ENCODE assay signal across 22 cellular contexts in the genomic region with DNA sequence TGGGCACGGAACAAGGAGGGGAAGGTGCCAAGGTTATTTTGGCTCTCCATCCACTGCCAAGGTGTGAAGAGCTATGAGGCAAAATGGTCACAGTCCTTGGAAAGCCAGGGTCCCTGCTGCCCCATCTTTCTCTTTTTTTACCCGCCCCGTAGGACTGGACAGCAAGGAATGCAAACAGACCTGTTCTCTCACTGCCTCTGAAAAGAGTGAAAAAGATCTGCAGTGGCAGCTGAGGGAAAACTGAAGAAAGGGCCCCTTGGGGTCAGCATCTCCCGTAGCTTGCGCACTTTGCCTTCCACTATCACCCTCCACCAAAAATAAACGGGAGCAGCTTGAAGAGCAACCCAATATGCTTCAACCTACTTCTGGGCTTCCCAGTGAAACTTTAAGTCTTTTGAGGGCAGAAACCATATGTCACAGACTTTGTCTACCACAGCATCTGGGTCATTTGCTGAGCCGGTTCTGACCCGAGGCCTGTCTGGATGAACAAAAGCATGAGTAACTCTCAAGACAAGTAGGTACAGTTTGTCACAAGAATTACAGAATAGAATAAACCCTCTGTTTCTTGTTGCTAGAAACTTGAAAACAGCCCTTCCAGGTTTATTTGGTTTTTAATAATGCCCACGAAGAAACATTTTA. TPM values are rescaled to one million over a fixed set of nuclear protein-coding genes. Genes with fewer than 3 reads are reported as not detected.
DNase-seq lines count a peak whose midpoint lies in the region; ATAC-seq and TF ChIP-seq lines count a peak whose summit lies in the region.
"Had no signal": no experiment of that assay in that cellular context is flagged by ENCODE, and none has a peak within 500 bp of the region (broad histone marks: within the 10 kb centered on the region; RNA-seq: fewer than 3 reads in every experiment).

No MANE protein-coding gene starts in this region.

- H3K27ac Mint-ChIP-seq in dendritic cell treated with granulocyte-macrophage colony-stimulating factor and Interleukin-4, amounts not matched to agents 40 ng/mL and 50 ng/mL, for 4 days, result peak overlapping the region; percentile 60
- H3K27ac Mint-ChIP-seq in mesothelial cell of epicardium, result peak overlapping the region; percentile 86
- H3K27ac Mint-ChIP-seq: H9, HFFc6 had no signal

- POLR2A ChIA-PET in RWPE1 (lab: Yijun Ruan, JAX; ENCODE audit: low non-redundant PET), result no interaction called here

- H3K4me3 Mint-ChIP-seq in dendritic cell treated with granulocyte-macrophage colony-stimulating factor and Interleukin-4, amounts not matched to agents 40 ng/mL and 50 ng/mL, for 4 days, result no peak overlapping the region
- H3K4me3 Mint-ChIP-seq in mesothelial cell of epicardium, result no peak overlapping the region
- H3K4me3 Mint-ChIP-seq: CD4-positive, alpha-beta memory T cell; H9; HFFc6 had no signal

- H3K4me1 Mint-ChIP-seq in dendritic cell treated with granulocyte-macrophage colony-stimulating factor and Interleukin-4, amounts not matched to agents 40 ng/mL and 50 ng/mL, for 4 days (ENCODE audit: low read depth), result peaks cover 38% of the 10 kb centered on the region
- peaks cover 18% of the 10 kb centered on the region for H3K4me1 Mint-ChIP-seq in mesothelial cell of epicardium

- TF ChIP-seq CTCF in mesothelial cell of epicardium (IDR thresholded peaks at IDR 0.05; ENCODE audit: unreplicated experiment) (no peak), smooth muscle cell (IDR thresholded peaks at IDR 0.05; ENCODE audit: borderline replicate concordance, insufficient read depth, poor library complexity, severe bottlenecking) (no peak), RWPE1 (conservative IDR thresholded peaks at IDR 0.05; ENCODE audit: low read depth) (no peak)

- no peaks in the 10 kb centered on the region for H3K4me1 ChIP-seq in smooth muscle cell (ENCODE audit: low read depth)
- H3K4me1 ChIP-seq: BLaER1 had no signal

- H3K36me3 Mint-ChIP-seq in dendritic cell treated with granulocyte-macrophage colony-stimulating factor and Interleukin-4, amounts not matched to agents 40 ng/mL and 50 ng/mL, for 4 days (ENCODE audit: low read depth), result no peaks in the 10 kb centered on the region
- no peaks in the 10 kb centered on the region for H3K36me3 Mint-ChIP-seq in mesothelial cell of epicardium
- H3K36me3 Mint-ChIP-seq: CD4-positive, alpha-beta memory T cell had no signal

- CTCF ChIA-PET in RWPE1 (lab: Yijun Ruan, JAX), result interaction anchor here (0.8 kb wide), 1 partner anchor 71 kb away, joined by 6 read pairs; no protein-coding TSS in a partner anchor

- no peaks in the 10 kb centered on the region for H4K20me1 ChIP-seq in smooth muscle cell (ENCODE audit: low read depth)
- H4K20me1 ChIP-seq: BLaER1 had no signal

- no peaks in the 10 kb centered on the region for H3K9me3 ChIP-seq in smooth muscle cell (replicated peaks; ENCODE audit: low read depth)
- H3K9me3 ChIP-seq: BLaER1 had no signal

- no peaks in the 10 kb centered on the region for H3K9me3 Mint-ChIP-seq in dendritic cell treated with granulocyte-macrophage colony-stimulating factor and Interleukin-4, amounts not matched to agents 40 ng/mL and 50 ng/mL, for 4 days
- H3K9me3 Mint-ChIP-seq in mesothelial cell of epicardium, result no peaks in the 10 kb centered on the region
- H3K9me3 Mint-ChIP-seq: CD4-positive, alpha-beta memory T cell; H9; HFFc6 had no signal

- 79% methylated on average over 9 of the region's 9 CpGs for WGBS in smooth muscle cell (ENCODE audit: low lambda C conversion rate)

- intact Hi-C loops in dendritic cell treated with granulocyte-macrophage colony-stimulating factor and Interleukin-4, amounts not matched to agents 40 ng/mL and 50 ng/mL, for 4 days (cut with micrococcal nuclease), result no loop called here

- no peak overlapping the region for H2AFZ ChIP-seq in smooth muscle cell (ENCODE audit: low read depth)

- no peaks in the 10 kb centered on the region for H3K36me3 ChIP-seq in smooth muscle cell (ENCODE audit: low read depth)
- H3K36me3 ChIP-seq: BLaER1 had no signal

- no peak overlapping the region for H3K9ac ChIP-seq in smooth muscle cell (ENCODE audit: low read depth)
- H3K9ac ChIP-seq: BLaER1 had no signal

- no peak overlapping the region for H3K4me2 ChIP-seq in smooth muscle cell
- H3K4me2 ChIP-seq: BLaER1 had no signal

- no peaks in the 10 kb centered on the region for H3F3A ChIP-seq in smooth muscle cell (ENCODE audit: low read depth)

- H3K27me3 Mint-ChIP-seq in dendritic cell treated with granulocyte-macrophage colony-stimulating factor and Interleukin-4, amounts not matched to agents 40 ng/mL and 50 ng/mL, for 4 days, result peaks cover 4% of the 10 kb centered on the region
- no peaks in the 10 kb centered on the region for H3K27me3 Mint-ChIP-seq in mesothelial cell of epicardium (ENCODE audit: low read depth)
- H3K27me3 Mint-ChIP-seq: CD4-positive, alpha-beta memory T cell had no signal

- H3K4me3 ChIP-seq in smooth muscle cell, result no peak overlapping the region
- H3K4me3 ChIP-seq: BLaER1 had no signal

- DNase-seq in ELF-1 (ENCODE audit: low read depth, low spot score), result peak; percentile 76
- no peak for DNase-seq in mesothelial cell of epicardium (ENCODE audit: low spot score in 2 of 2, unreplicated experiment in 2 of 2)
- DNase-seq in smooth muscle cell (lab: John Stamatoyannopoulos, UW; ENCODE audit: unreplicated experiment), result no peak
- no peak for DNase-seq in RWPE1 (ENCODE audit: low spot score)
- no peak for DNase-seq in iPS-NIHi7 (ENCODE audit: extremely low spot score)
- no peak for DNase-seq in NCI-H69 (lab: John Stamatoyannopoulos, UW)
- DNase-seq: Calu3; CD4-positive, alpha-beta memory T cell; DMS153; GF-D8; H9; HFFc6; NCI-H1092 treated with DMSO at 0.1 percent for 48 hours; NCI-H1436 treated with DMSO at 0.1 percent for 48 hours; NCI-H1930; NCI-H774; NK-92 treated with Interleukin-12 subunit alpha and Interleukin-12 subunit beta, amount 100 ng/mL, for 24 hours had no signal

- H3K27me3 ChIP-seq in smooth muscle cell (ENCODE audit: low read depth), result no peaks in the 10 kb centered on the region
- H3K27me3 ChIP-seq: BLaER1 had no signal

- H3K27ac ChIP-seq in smooth muscle cell (ENCODE audit: low read depth) (peak overlapping the region; percentile 7), RWPE1 (no peak overlapping the region)
- H3K27ac ChIP-seq: BLaER1 had no signal

- ATAC-seq in GM18511 (IDR thresholded peaks at IDR 0.05; ENCODE audit: unreplicated experiment), result no peak
- ATAC-seq: Panc1, SK-N-SH treated with all-trans-retinoic acid at 6 μM for 48 hours had no signal

- no peaks in the 10 kb centered on the region for H3K79me2 ChIP-seq in smooth muscle cell (ENCODE audit: low read depth)

RNA-seq across cellular contexts. Expression of a gene that starts 9.4 kb away (rescaled TPM):
- 5.1 to 5.7 TPM (median 5.5 TPM) in 3 replicates for total RNA-seq in mesothelial cell of epicardium
- total RNA-seq in smooth muscle cell, result 1.3 and 2.5 TPM in 2 replicates
- 0.76 and 0.93 TPM in 2 replicates for polyA plus RNA-seq in smooth muscle cell
- polyA plus RNA-seq: CD4-positive, alpha-beta memory T cell had no signal

RNA-seq across cellular contexts. Expression of a gene that starts 39.7 kb away (rescaled TPM):
- total RNA-seq in mesothelial cell of epicardium (24.5 to 26.4 TPM (median 25.3 TPM) in 3 replicates), smooth muscle cell (21.8 and 22.5 TPM in 2 replicates)
- polyA plus RNA-seq in smooth muscle cell, result 7.7 and 12.4 TPM in 2 replicates
